Comparison of ENCODE assay signal across 22 cellular contexts in the genomic region with DNA sequence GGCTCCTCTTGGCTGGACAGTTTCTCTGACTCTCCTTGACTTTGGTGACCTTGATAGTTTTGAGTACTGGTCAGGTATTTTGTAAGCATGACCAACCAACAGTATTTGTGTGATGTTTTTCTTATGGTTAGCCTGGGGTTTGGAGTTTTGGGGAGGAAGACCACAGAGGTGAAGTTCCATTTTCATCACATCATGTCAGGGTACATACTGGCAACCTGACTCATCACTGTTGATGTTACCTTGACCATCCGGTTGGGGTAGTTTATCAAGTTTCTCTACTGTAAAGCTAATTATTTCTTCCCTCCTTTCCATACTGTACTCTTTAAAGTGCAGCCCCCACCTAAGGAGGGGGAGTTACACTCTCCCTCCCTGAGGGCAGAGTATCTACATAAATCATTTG. TPM values are rescaled to one million over a fixed set of nuclear protein-coding genes. Genes with fewer than 3 reads are reported as not detected.
A peak's percentile ranks its signal among the peaks of the same experiment; 100 is the strongest.
DNase-seq lines count a peak whose midpoint lies in the region; ATAC-seq, FAIRE-seq and TF ChIP-seq lines count a peak whose summit lies in the region.
"Had no signal": no experiment of that assay in that cellular context is flagged by ENCODE, and none has a peak within 500 bp of the region (broad histone marks: within the 10 kb centered on the region; RNA-seq: fewer than 3 reads in every experiment).

No MANE protein-coding gene starts in this region.

- no peak for TF ChIP-seq CTCF in mammary epithelial cell (conservative IDR thresholded peaks at IDR 0.05 in 1 of 2, IDR thresholded peaks at IDR 0.05 in 1 of 2; ENCODE audit: extremely low read depth in 1 of 2, insufficient read depth in 1 of 2, low read depth in 1 of 2, low read length in 2 of 2)
- TF ChIP-seq CTCF in breast epithelium (IDR thresholded peaks at IDR 0.05) = no peak
- no peak for TF ChIP-seq CTCF in foreskin keratinocyte (conservative IDR thresholded peaks at IDR 0.05)
- no peak for TF ChIP-seq CTCF in type B pancreatic cell (conservative IDR thresholded peaks at IDR 0.05)

- intact Hi-C loops in mammary epithelial cell (cut with micrococcal nuclease) = no loop called here
- intact Hi-C loops in breast epithelium (cut with DNase I; ENCODE audit: low total_unique reads) = loop anchor here (5.0 kb wide), 1 partner anchor 600 kb away; no protein-coding TSS in a partner anchor

- H3K4me2 ChIP-seq in mammary epithelial cell (ENCODE audit: insufficient read depth, low read depth, low read length) = peak overlapping the region; percentile 43

- dilution Hi-C loops in mammary epithelial cell (cut with HindIII; ENCODE audit: low sequenced_read_pairs) = no loop called here

- H4K20me1 ChIP-seq in mammary epithelial cell (ENCODE audit: insufficient read depth, low read length) = no peaks in the 10 kb centered on the region

- peak; percentile 33 for FAIRE-seq in RCC 7860 (lab: Jason Lieb, UNC)
- FAIRE-seq: A204.1, islet of Langerhans had no signal

- CTCF ChIA-PET in mammary epithelial cell (lab: Charles Lee; ENCODE audit: low non-redundant PET) = no interaction called here

- peak overlapping the region; percentile 32 for H2AFZ ChIP-seq in mammary epithelial cell (ENCODE audit: low read depth, low read length)

- H3K27me3 Mint-ChIP-seq in type B pancreatic cell = no peaks in the 10 kb centered on the region
- H3K27me3 Mint-ChIP-seq: brain had no signal

- TF ChIP-seq POLR2A in breast epithelium (IDR thresholded peaks at IDR 0.05) = no peak

- H3K9me3 ChIP-seq in mammary epithelial cell (replicated peaks; ENCODE audit: insufficient read depth, low read length) (no peaks in the 10 kb centered on the region), breast epithelium (no peaks in the 10 kb centered on the region)
- H3K9me3 ChIP-seq: esophagus muscularis mucosa, upper lobe of right lung had no signal

- WGBS in mammary epithelial cell (ENCODE audit: low coverage, missing lambda C conversion rate) = 0% methylated on average over 1 of the region's 1 CpG

- peaks cover 19% of the 10 kb centered on the region for H3K4me1 ChIP-seq in mammary epithelial cell (ENCODE audit: insufficient read depth, low read length)
- no peaks in the 10 kb centered on the region for H3K4me1 ChIP-seq in breast epithelium
- H3K4me1 ChIP-seq in foreskin keratinocyte = peaks cover 12% of the 10 kb centered on the region
- H3K4me1 ChIP-seq: esophagus muscularis mucosa had no signal

- H3K27ac ChIP-seq in mammary epithelial cell (ENCODE audit: insufficient read depth, low read depth, low read length) (peak overlapping the region; percentile 89), breast epithelium (peak overlapping the region in 1 of 2 donors; percentile 43), foreskin keratinocyte (peak overlapping the region; percentile 90)
- H3K27ac ChIP-seq: esophagus muscularis mucosa, upper lobe of right lung had no signal

- H3K79me2 ChIP-seq in mammary epithelial cell (ENCODE audit: insufficient read depth, low read length) = no peaks in the 10 kb centered on the region

- peak overlapping the region; percentile 47 for H3K9ac ChIP-seq in mammary epithelial cell (ENCODE audit: insufficient read depth, low read length)

- H3K27me3 ChIP-seq in mammary epithelial cell (ENCODE audit: insufficient read depth, low read length) = no peaks in the 10 kb centered on the region
- no peaks in the 10 kb centered on the region for H3K27me3 ChIP-seq in breast epithelium
- no peaks in the 10 kb centered on the region for H3K27me3 ChIP-seq in foreskin keratinocyte
- H3K27me3 ChIP-seq: esophagus muscularis mucosa, upper lobe of right lung had no signal

- in situ Hi-C loops in mammary epithelial cell (cut with MboI; ENCODE audit: low sequenced_read_pairs in 2 of 2) = no loop called here

- H3K36me3 ChIP-seq in mammary epithelial cell (ENCODE audit: insufficient read depth, low read length) = no peaks in the 10 kb centered on the region
- H3K36me3 ChIP-seq in breast epithelium = no peaks in the 10 kb centered on the region

- ATAC-seq in foreskin keratinocyte (peak; percentile 93), HG03342 (IDR thresholded peaks at IDR 0.05; ENCODE audit: unreplicated experiment) (no peak)
- ATAC-seq: upper lobe of right lung had no signal

- peak overlapping the region; percentile 74 for H3K4me3 Mint-ChIP-seq in type B pancreatic cell
- H3K4me3 Mint-ChIP-seq: brain, neural crest cell had no signal

- DNase-seq in mammary epithelial cell = peak; percentile 93
- no peak for DNase-seq in breast epithelium (ENCODE audit: low spot score in 2 of 2)
- peak; percentile 70 for DNase-seq in RCC 7860 (ENCODE audit: low spot score)
- peak; percentile 82 to 93 for DNase-seq in foreskin keratinocyte
- no peak for DNase-seq in type B pancreatic cell (ENCODE audit: extremely low spot score, unreplicated experiment)
- DNase-seq in activated CD4-positive, CD25-positive, alpha-beta regulatory T cell treated with anti-CD3 and anti-CD28 coated beads, Interleukin-2, amount 50 U/mL, for 72 hours = no peak
- DNase-seq in NCI-H2171 treated with DMSO at 0.1 percent for 48 hours (lab: John Stamatoyannopoulos, UW) = no peak
- DNase-seq: activated CD4-positive, alpha-beta T cell treated with anti-CD3 and anti-CD28 coated beads for 4 hours; C1 segment of cervical spinal cord; HCEC 1CT; MV-4-11; NCI-H2029 treated with DMSO at 0.1 percent for 48 hours; NCI-H524; stimulated activated naive CD4-positive, alpha-beta T cell treated with Interleukin-2 at 50 U/mL for 16 hours; upper lobe of right lung had no signal

- no peak overlapping the region for H3K4me3 ChIP-seq in mammary epithelial cell (replicated peaks in 1 of 3; ENCODE audit: insufficient read depth in 1 of 3, low read depth in 2 of 3, low read length in 3 of 3)
- no peak overlapping the region for H3K4me3 ChIP-seq in breast epithelium
- H3K4me3 ChIP-seq: esophagus muscularis mucosa, upper lobe of right lung had no signal

- peaks cover 17% of the 10 kb centered on the region for H3K36me3 Mint-ChIP-seq in type B pancreatic cell

- H3K9me3 Mint-ChIP-seq in type B pancreatic cell = no peaks in the 10 kb centered on the region
- H3K9me3 Mint-ChIP-seq: neural crest cell had no signal

- no TSS peak for BruUV-seq in mammary epithelial cell (replicated peaks; lab: Mats Ljungman, UMichigan)

- H3K27ac Mint-ChIP-seq in type B pancreatic cell = peak overlapping the region; percentile 98
- H3K27ac Mint-ChIP-seq: brain had no signal

- peaks cover 18% of the 10 kb centered on the region for H3K4me1 Mint-ChIP-seq in type B pancreatic cell (ENCODE audit: unreplicated experiment)

RNA-seq across cellular contexts. Expression of a gene that starts 13.4 kb away (rescaled TPM):
- 10 to 100 TPM in 1 of 2 donors, 1 to 10 TPM in 1; 6.4 to 10.5 TPM for total RNA-seq in mammary epithelial cell
- 6.4 TPM for polyA plus RNA-seq in mammary epithelial cell
- polyA minus RNA-seq in mammary epithelial cell = 14.8 TPM
- total RNA-seq in breast epithelium = 10 to 100 TPM; 12.5 to 19.3 (median 15.1) TPM
- total RNA-seq in foreskin keratinocyte = 4.4 and 5.8 TPM in 2 replicates
- polyA plus RNA-seq in foreskin keratinocyte = 4.9 TPM in 2 replicates
- 12.4 and 15.3 TPM in 2 replicates for total RNA-seq in type B pancreatic cell (ENCODE audit: low replicate concordance)

RNA-seq across cellular contexts. Expression of a gene that starts 27.4 kb away (rescaled TPM):
- total RNA-seq in mammary epithelial cell = 100 to 1,000 TPM in 1 of 2 donors, 10 to 100 TPM in 1; 63.3 to 106 TPM
- polyA plus RNA-seq in mammary epithelial cell = 95.3 TPM
- 46.6 TPM for polyA minus RNA-seq in mammary epithelial cell
- 10 to 100 TPM; 72.9 to 99.1 (median 79.3) TPM for total RNA-seq in breast epithelium
- 166 and 181 TPM in 2 replicates for total RNA-seq in foreskin keratinocyte
- 231 and 260 TPM in 2 replicates for polyA plus RNA-seq in foreskin keratinocyte
- total RNA-seq in type B pancreatic cell (ENCODE audit: low replicate concordance) = 69.4 and 69.5 TPM in 2 replicates

RNA-seq across cellular contexts. Expression of a gene that starts 39.1 kb away (rescaled TPM):
- total RNA-seq in mammary epithelial cell (10 to 100 TPM; 10.8 to 34.9 TPM), breast epithelium (10 to 100 TPM; 31.8 to 49.5 (median 39.7) TPM), foreskin keratinocyte (16.1 and 25.6 TPM in 2 replicates), type B pancreatic cell (ENCODE audit: low replicate concordance) (32.3 and 36.4 TPM in 2 replicates)
- polyA plus RNA-seq in mammary epithelial cell (55.3 TPM), foreskin keratinocyte (73.4 and 73.9 TPM in 2 replicates)
- 24.0 TPM for polyA minus RNA-seq in mammary epithelial cell

RNA-seq across cellular contexts. Expression of a gene that starts 45.9 kb away (rescaled TPM):
- total RNA-seq in mammary epithelial cell (not detected), breast epithelium (10 to 100 TPM; 17.3 to 54.2 (median 28.8) TPM), foreskin keratinocyte (not detected in 2 replicates), type B pancreatic cell (ENCODE audit: low replicate concordance) (2.1 and 10.6 TPM in 2 replicates)
- polyA plus RNA-seq in mammary epithelial cell (not detected), foreskin keratinocyte (not detected in 2 replicates)
- polyA minus RNA-seq in mammary epithelial cell = not detected
- total RNA-seq: dermis microvascular lymphatic vessel endothelial cell, neural crest cell had no signal

RNA-seq across cellular contexts. Expression of a gene that starts 51.1 kb away (rescaled TPM):
- total RNA-seq in mammary epithelial cell = 10 to 100 TPM; 13.2 to 21.3 TPM
- 10.5 TPM for polyA plus RNA-seq in mammary epithelial cell
- 50.5 TPM for polyA minus RNA-seq in mammary epithelial cell
- 10 to 100 TPM; 22.5 to 36.0 (median 26.2) TPM for total RNA-seq in breast epithelium
- 11.5 and 12.6 TPM in 2 replicates for total RNA-seq in foreskin keratinocyte
- 8.4 and 8.7 TPM in 2 replicates for polyA plus RNA-seq in foreskin keratinocyte
- total RNA-seq in type B pancreatic cell (ENCODE audit: low replicate concordance) = 58.5 and 59.5 TPM in 2 replicates

Comparison
In these comparisons a context has a peak if more than half of its experiments do, and no peak if none do; other contexts are left out.
1. DNase-seq: peak in mammary epithelial cell (single experiment), RCC 7860 (single experiment) and foreskin keratinocyte (2 of 2); none in breast epithelium (0 of 2), type B pancreatic cell (single experiment), activated CD4-positive, CD25-positive, alpha-beta regulatory T cell treated with anti-CD3 and anti-CD28 coated beads, Interleukin-2, amount 50 U/mL, for 72 hours (single experiment) and NCI-H2171 treated with DMSO at 0.1 percent for 48 hours (single experiment).